ENCODE assay signal across 8 cellular contexts in genomic region chr12:124906606-124907261, GRCh38. TPM values are rescaled to one million over a fixed set of nuclear protein-coding genes. Genes with fewer than 3 reads are reported as not detected.
A peak's percentile ranks its signal among the peaks of the same experiment; 100 is the strongest.
DNase-seq lines count a peak whose midpoint lies in the region; ATAC-seq and TF ChIP-seq lines count a peak whose summit lies in the region.

No MANE protein-coding gene starts in this region.

- peaks cover 15% of the 10 kb centered on the region for H3K36me3 ChIP-seq in adipocyte (ENCODE audit: control insufficient read depth, insufficient read depth, low read length, severe bottlenecking)
- peaks cover 16% of the 10 kb centered on the region for H3K36me3 ChIP-seq in right atrium auricular region
- peaks cover 0 to 22% (median 15%) of the 10 kb centered on the region in 6 donors for H3K36me3 ChIP-seq in spleen

- DNase-seq in GM12864 (ENCODE audit: low read depth), result peak; percentile 92
- peak; percentile 85 for DNase-seq in RPMI7951 (ENCODE audit: low read depth)
- peak; percentile 97 for DNase-seq in adipocyte (ENCODE audit: low read depth)
- DNase-seq in right atrium auricular region (ENCODE audit: low spot score), result peak; percentile 93
- DNase-seq in spleen, result peak; percentile 85
- no peak for DNase-seq in amygdala (lab: John Stamatoyannopoulos, UW)
- DNase-seq in NK-92 (lab: John Stamatoyannopoulos, UW; ENCODE audit: unreplicated experiment), result no peak

- no peak for TF ChIP-seq POLR2A in spleen (IDR thresholded peaks at IDR 0.05)

- TF ChIP-seq CTCF in GM12864 (IDR thresholded peaks at IDR 0.05; ENCODE audit: low read depth, low read length, missing control alignments) (peak; percentile 96), right atrium auricular region (IDR thresholded peaks at IDR 0.05) (peak; percentile 80 to 97), spleen (IDR thresholded peaks at IDR 0.05 in 8 of 11, conservative IDR thresholded peaks at IDR 0.05 in 3 of 11) (peak; percentile 86 to 99 (median 95))

- intact Hi-C loops in spleen (cut with DNase I; ENCODE audit: low total_unique reads), result loop anchor here (5.0 kb wide), 1 partner anchor 36 kb away; no protein-coding TSS in a partner anchor

- WGBS in spleen, 5 donors, result 0 to 3% (median 0%) methylated on average over 2 of the region's 2 CpGs

- no peak overlapping the region for H3K27ac ChIP-seq in right atrium auricular region
- H3K27ac ChIP-seq in spleen, result peak overlapping the region in 5 of 8 donors; percentile 20 to 64 (median 35)

- peak overlapping the region; percentile 3 for H3K9ac ChIP-seq in adipocyte (ENCODE audit: low read length)

- H3K4me3 ChIP-seq in GM12864 (ENCODE audit: low read depth, low read length), result no peak overlapping the region
- H3K4me3 ChIP-seq in adipocyte (ENCODE audit: low read length), result no peak overlapping the region
- no peak overlapping the region for H3K4me3 ChIP-seq in right atrium auricular region
- no peak overlapping the region for H3K4me3 ChIP-seq in spleen

- H3K4me1 ChIP-seq in adipocyte (ENCODE audit: control insufficient read depth, insufficient read depth, low read length) (peaks cover 36% of the 10 kb centered on the region), right atrium auricular region (peaks cover 0 to 40% of the 10 kb centered on the region in 2 donors), spleen (peaks cover 26 to 77% (median 49%) of the 10 kb centered on the region in 6 donors)

- H3K9me3 ChIP-seq in adipocyte (ENCODE audit: control insufficient read depth, low read length), result no peaks in the 10 kb centered on the region
- H3K9me3 ChIP-seq in right atrium auricular region, result no peaks in the 10 kb centered on the region
- H3K9me3 ChIP-seq in spleen, result no peaks in the 10 kb centered on the region

- ATAC-seq in HG02610 (IDR thresholded peaks at IDR 0.05; ENCODE audit: unreplicated experiment), result peak; percentile 60

- H3K27me3 ChIP-seq in adipocyte (replicated peaks; ENCODE audit: control insufficient read depth, insufficient read depth, low read length) (no peaks in the 10 kb centered on the region), right atrium auricular region (no peaks in the 10 kb centered on the region), spleen (replicated peaks in 1 of 7) (no peaks in the 10 kb centered on the region)

RNA-seq across cellular contexts. Expression of gene UBC, which starts 7.7 kb away (rescaled TPM):
- 951 and 1,170 TPM in 2 replicates for total RNA-seq in RPMI7951 (2014; rRNA removed; shearing (Covaris generic))
- 1,000 to 10,000 TPM in 1 of 2 donors, 100 to 1,000 TPM in 1; 938 to 1,145 TPM for total RNA-seq in right atrium auricular region
- total RNA-seq in spleen, result 1,000 to 10,000 TPM in 1 of 7 donors, 100 to 1,000 TPM in 6; 770 to 1,107 (median 909) TPM
- polyA plus RNA-seq in spleen, result 100 to 1,000 TPM; 623 to 743 (median 691) TPM

RNA-seq across cellular contexts. Expression of gene SCARB1, which starts 43.1 kb away (rescaled TPM):
- 13.9 and 15.3 TPM in 2 replicates for total RNA-seq in RPMI7951 (2014; rRNA removed; shearing (Covaris generic))
- total RNA-seq in right atrium auricular region, result 10 to 100 TPM; 14.9 to 22.6 TPM
- 10 to 100 TPM; 22.0 to 59.3 (median 32.6) TPM for total RNA-seq in spleen
- 10 to 100 TPM; 11.9 to 19.5 (median 19.2) TPM for polyA plus RNA-seq in spleen

Comparison
In these comparisons a context has a peak if more than half of its experiments do, and no peak if none do; other contexts are left out.
1. DNase-seq: peak in GM12864 (single experiment), RPMI7951 (single experiment), adipocyte (single experiment), right atrium auricular region (single experiment) and spleen (single experiment); none in amygdala (0 of 56) and NK-92 (single experiment).
2. H3K27ac ChIP-seq: peak in spleen (5 of 8); none in right atrium auricular region (0 of 2).
3. Peak in every context shown above with its lines, with median percentiles within 50 percentile points of each other: CTCF ChIP-seq.